ENCODE assay signal across 23 cellular contexts in genomic region chr1:112308716-112309115, GRCh38.
"Had no signal": no experiment of that assay in that cellular context is flagged by ENCODE, and none has a peak within 500 bp of the region (broad histone marks: within the 10 kb centered on the region; RNA-seq: fewer than 3 reads in every experiment).

No MANE protein-coding gene starts in this region.

- H3K27ac ChIP-seq: left ventricle myocardium inferior, ovary, right atrium auricular region, skin epidermis, stomach, testis, thyroid gland, transverse colon, upper lobe of left lung had no signal

- H3K4me3 ChIP-seq: left ventricle myocardium inferior, lung, ovary, right atrium auricular region, skin epidermis, stomach, testis, thyroid gland, transverse colon, upper lobe of left lung had no signal

- H3K9me3 ChIP-seq: left ventricle myocardium inferior, ovary, right atrium auricular region, stomach, testis, thyroid gland, transverse colon, upper lobe of left lung had no signal

- H3K36me3 ChIP-seq: left ventricle myocardium inferior, ovary, right atrium auricular region, stomach, thyroid gland, transverse colon, upper lobe of left lung had no signal

- H3K36me3 Mint-ChIP-seq: mesothelial cell of epicardium; naive thymus-derived CD4-positive, alpha-beta T cell; natural killer cell treated with Interleukin-12 subunit alpha and Interleukin-12 subunit beta and Interleukin-15 and Interleukin-18, amount 100 ng/mL, for 72 hours; stimulated activated naive B cell treated with anti-CD40 and anti-IgM and Interleukin-4, amounts not matched to agents 10 μg/mL and 1 μg/mL and 100 μg/mL, for 72 hours had no signal

- H3K27me3 ChIP-seq: ovary, right atrium auricular region, testis, thyroid gland, transverse colon, upper lobe of left lung had no signal

- DNase-seq: islet precursor cell; left ventricle myocardium inferior; mesendoderm; naive thymus-derived CD4-positive, alpha-beta T cell; ovary; stimulated activated CD4-positive, alpha-beta T cell treated with anti-CD3 and anti-CD28 coated beads, Interleukin-12 subunit alpha, Interleukin-12 subunit beta, amount 100 ng/mL, for 4 hours; stimulated activated CD4-positive, alpha-beta T cell treated with anti-CD3 and anti-CD28 coated beads, Interleukin-15, amount 100 ng/mL, for 24 hours; stimulated activated CD4-positive, alpha-beta T cell treated with anti-CD3 and anti-CD28 coated beads, Interleukin-2, amount 100 ng/mL, for 24 hours; stimulated activated CD4-positive, alpha-beta T cell treated with anti-CD3 and anti-CD28 coated beads, Interleukin-4, amount 100 ng/mL, for 1 hour; stimulated activated naive B cell treated with anti-CD40 and anti-IgM and Interleukin-4, amounts not matched to agents 10 μg/mL and 1 μg/mL and 100 μg/mL, for 72 hours; stimulated activated naive CD8-positive, alpha-beta T cell treated with anti-CD3 and anti-CD28 coated beads, Interleukin-15, Interleukin-2, amounts not matched to agents 100 U/mL and 50 U/mL, for 24 hours; stomach; testis; thyroid gland; transverse colon had no signal

- H3K27ac Mint-ChIP-seq: mesothelial cell of epicardium; naive thymus-derived CD4-positive, alpha-beta T cell; natural killer cell treated with Interleukin-12 subunit alpha and Interleukin-12 subunit beta and Interleukin-15 and Interleukin-18, amount 100 ng/mL, for 72 hours; progenitor cell of endocrine pancreas; stimulated activated naive B cell treated with anti-CD40 and anti-IgM and Interleukin-4, amounts not matched to agents 10 μg/mL and 1 μg/mL and 100 μg/mL, for 72 hours had no signal

- ATAC-seq: naive thymus-derived CD4-positive, alpha-beta T cell; natural killer cell treated with Interleukin-12 subunit alpha and Interleukin-12 subunit beta and Interleukin-15 and Interleukin-18, amount 100 ng/mL, for 72 hours; sciatic nerve; stimulated activated naive B cell treated with anti-CD40 and anti-IgM and Interleukin-4, amounts not matched to agents 10 μg/mL and 1 μg/mL and 100 μg/mL, for 72 hours; stimulated activated naive CD8-positive, alpha-beta T cell treated with anti-CD3 and anti-CD28 coated beads, Interleukin-15, Interleukin-2, amounts not matched to agents 100 U/mL and 50 U/mL, for 24 hours had no signal

- H3K4me3 Mint-ChIP-seq: mesothelial cell of epicardium; naive thymus-derived CD4-positive, alpha-beta T cell; natural killer cell treated with Interleukin-12 subunit alpha and Interleukin-12 subunit beta and Interleukin-15 and Interleukin-18, amount 100 ng/mL, for 72 hours; stimulated activated naive B cell treated with anti-CD40 and anti-IgM and Interleukin-4, amounts not matched to agents 10 μg/mL and 1 μg/mL and 100 μg/mL, for 72 hours had no signal

- H3K4me1 ChIP-seq: left ventricle myocardium inferior, right atrium auricular region, stomach, testis, transverse colon had no signal

- H3K9me3 Mint-ChIP-seq: mesothelial cell of epicardium; naive thymus-derived CD4-positive, alpha-beta T cell; natural killer cell treated with Interleukin-12 subunit alpha and Interleukin-12 subunit beta and Interleukin-15 and Interleukin-18, amount 100 ng/mL, for 72 hours; stimulated activated naive B cell treated with anti-CD40 and anti-IgM and Interleukin-4, amounts not matched to agents 10 μg/mL and 1 μg/mL and 100 μg/mL, for 72 hours had no signal

- H3K4me1 Mint-ChIP-seq: naive thymus-derived CD4-positive, alpha-beta T cell; stimulated activated naive B cell treated with anti-CD40 and anti-IgM and Interleukin-4, amounts not matched to agents 10 μg/mL and 1 μg/mL and 100 μg/mL, for 72 hours had no signal
